28 cellular contexts compared by ENCODE assay signal in genomic region chr12:56785141-56785865, GRCh38. TPM values are rescaled to one million over a fixed set of nuclear protein-coding genes. Genes with fewer than 3 reads are reported as not detected.
"Had no signal": no experiment of that assay in that cellular context is flagged by ENCODE, and none has a peak within 500 bp of the region (broad histone marks: within the 10 kb centered on the region; RNA-seq: fewer than 3 reads in every experiment).

No MANE protein-coding gene starts in this region.

- DNase-seq: activated CD4-positive, alpha-beta memory T cell treated with anti-CD3 and anti-CD28 coated beads for 36 hours; activated CD4-positive, alpha-beta T cell treated with anti-CD3 and anti-CD28 coated beads for 36 hours; activated CD4-positive, alpha-beta T cell treated with anti-CD3 and anti-CD28 coated beads, Interleukin-2, amount 10 ng/mL, durations not matched to agents 24 days and 14 days; activated CD4-positive, CD25-positive, alpha-beta regulatory T cell; activated CD4-positive, CD25-positive, alpha-beta regulatory T cell treated with anti-CD3 and anti-CD28 coated beads, Interleukin-2, amount 50 U/mL, for 72 hours; activated CD8-positive, alpha-beta memory T cell treated with anti-CD3 and anti-CD28 coated beads, Interleukin-2, amount 50 U/mL, for 4 hours; activated CD8-positive, alpha-beta T cell treated with anti-CD3 and anti-CD28 coated beads, Interleukin-2, amount 10 ng/mL, durations not matched to agents 7 days and 5 days; activated gamma-delta T cell; activated naive CD4-positive, alpha-beta T cell; activated naive CD4-positive, alpha-beta T cell treated with anti-CD3 and anti-CD28 coated beads, Interleukin-2, amount 10 ng/mL, durations not matched to agents 7 days and 5 days; activated T-cell treated with anti-CD3 and anti-CD28 coated beads, Interleukin-2, amount 50 U/mL, for 24 hours; activated T-cell treated with anti-CD3 and anti-CD28 coated beads, Interleukin-2, amount 50 U/mL, for 72 hours; amygdala; aorta; body of pancreas; central memory CD4-positive, alpha-beta T cell; cerebellar nuclear complex; colonic mucosa; effector CD8-positive, alpha-beta T cell; foreskin keratinocyte; gastrocnemius medialis; glutamatergic neuron; heart left ventricle; T-helper 2 cell had no signal

- H3K27ac ChIP-seq: body of pancreas, cardiac muscle cell, colonic mucosa, esophagus muscularis mucosa, foreskin keratinocyte, gastrocnemius medialis, heart left ventricle had no signal

- H3K36me3 Mint-ChIP-seq: activated CD4-positive, alpha-beta memory T cell treated with anti-CD3 and anti-CD28 coated beads for 36 hours; activated CD8-positive, alpha-beta memory T cell treated with anti-CD3 and anti-CD28 coated beads, Interleukin-2, amount 10 ng/mL, durations not matched to agents 7 days and 5 days; activated naive CD4-positive, alpha-beta T cell treated with anti-CD3 and anti-CD28 coated beads, Interleukin-2, amount 10 ng/mL, durations not matched to agents 7 days and 5 days; activated naive CD8-positive, alpha-beta T cell had no signal

- H3K9me3 ChIP-seq: body of pancreas, colonic mucosa, esophagus muscularis mucosa, gastrocnemius medialis, heart left ventricle had no signal

- H3K27me3 Mint-ChIP-seq: activated CD4-positive, alpha-beta memory T cell treated with anti-CD3 and anti-CD28 coated beads for 36 hours; activated CD4-positive, alpha-beta T cell treated with anti-CD3 and anti-CD28 coated beads for 36 hours; activated CD4-positive, alpha-beta T cell treated with anti-CD3 and anti-CD28 coated beads, Interleukin-2, amount 10 ng/mL, durations not matched to agents 24 days and 14 days; activated CD8-positive, alpha-beta memory T cell treated with anti-CD3 and anti-CD28 coated beads, Interleukin-2, amount 10 ng/mL, durations not matched to agents 7 days and 5 days; activated naive CD4-positive, alpha-beta T cell treated with anti-CD3 and anti-CD28 coated beads, Interleukin-2, amount 10 ng/mL, durations not matched to agents 7 days and 5 days; activated naive CD8-positive, alpha-beta T cell; activated T-cell treated with anti-CD3 and anti-CD28 coated beads, Interleukin-2, amount 50 U/mL, for 24 hours had no signal

- H3K4me1 ChIP-seq: body of pancreas, colonic mucosa, esophagus muscularis mucosa, foreskin keratinocyte, gastrocnemius medialis, heart left ventricle had no signal

- H3K4me1 Mint-ChIP-seq: activated CD4-positive, alpha-beta T cell treated with anti-CD3 and anti-CD28 coated beads for 36 hours; activated CD4-positive, alpha-beta T cell treated with anti-CD3 and anti-CD28 coated beads, Interleukin-2, amount 10 ng/mL, durations not matched to agents 24 days and 14 days; activated CD8-positive, alpha-beta memory T cell treated with anti-CD3 and anti-CD28 coated beads, Interleukin-2, amount 10 ng/mL, durations not matched to agents 7 days and 5 days; activated naive CD4-positive, alpha-beta T cell treated with anti-CD3 and anti-CD28 coated beads, Interleukin-2, amount 10 ng/mL, durations not matched to agents 7 days and 5 days had no signal

- H3K9me3 Mint-ChIP-seq: activated CD4-positive, alpha-beta memory T cell treated with anti-CD3 and anti-CD28 coated beads for 36 hours; activated CD4-positive, alpha-beta T cell treated with anti-CD3 and anti-CD28 coated beads, Interleukin-2, amount 10 ng/mL, durations not matched to agents 24 days and 14 days; activated T-cell treated with anti-CD3 and anti-CD28 coated beads, Interleukin-2, amount 50 U/mL, for 24 hours; activated T-cell treated with anti-CD3 and anti-CD28 coated beads, Interleukin-2, amount 50 U/mL, for 72 hours had no signal

- ATAC-seq: activated CD4-positive, alpha-beta T cell treated with anti-CD3 and anti-CD28 coated beads for 36 hours; activated CD8-positive, alpha-beta memory T cell treated with anti-CD3 and anti-CD28 coated beads, Interleukin-2, amount 10 ng/mL, durations not matched to agents 7 days and 5 days; activated CD8-positive, alpha-beta T cell treated with anti-CD3 and anti-CD28 coated beads, Interleukin-2, amount 10 ng/mL, durations not matched to agents 7 days and 5 days; activated T-cell treated with anti-CD3 and anti-CD28 coated beads, Interleukin-2, amount 50 U/mL, for 72 hours; body of pancreas; foreskin keratinocyte; gastrocnemius medialis; heart left ventricle had no signal

- H3K4me3 ChIP-seq: body of pancreas, cardiac muscle cell, colonic mucosa, esophagus muscularis mucosa, gastrocnemius medialis, heart left ventricle had no signal

- H3K4me3 Mint-ChIP-seq: activated CD4-positive, alpha-beta memory T cell treated with anti-CD3 and anti-CD28 coated beads for 36 hours; activated CD4-positive, alpha-beta T cell treated with anti-CD3 and anti-CD28 coated beads for 36 hours; activated CD4-positive, alpha-beta T cell treated with anti-CD3 and anti-CD28 coated beads, Interleukin-2, amount 10 ng/mL, durations not matched to agents 24 days and 14 days; activated CD8-positive, alpha-beta memory T cell treated with anti-CD3 and anti-CD28 coated beads, Interleukin-2, amount 10 ng/mL, durations not matched to agents 7 days and 5 days; activated CD8-positive, alpha-beta T cell treated with anti-CD3 and anti-CD28 coated beads, Interleukin-2, amount 10 ng/mL, durations not matched to agents 7 days and 5 days; activated naive CD4-positive, alpha-beta T cell treated with anti-CD3 and anti-CD28 coated beads, Interleukin-2, amount 10 ng/mL, durations not matched to agents 7 days and 5 days; activated naive CD8-positive, alpha-beta T cell; activated T-cell treated with anti-CD3 and anti-CD28 coated beads, Interleukin-2, amount 50 U/mL, for 24 hours; activated T-cell treated with anti-CD3 and anti-CD28 coated beads, Interleukin-2, amount 50 U/mL, for 72 hours had no signal

- H3K27ac Mint-ChIP-seq: activated CD4-positive, alpha-beta memory T cell treated with anti-CD3 and anti-CD28 coated beads for 36 hours; activated CD4-positive, alpha-beta T cell treated with anti-CD3 and anti-CD28 coated beads for 36 hours; activated CD4-positive, alpha-beta T cell treated with anti-CD3 and anti-CD28 coated beads, Interleukin-2, amount 10 ng/mL, durations not matched to agents 24 days and 14 days; activated CD8-positive, alpha-beta memory T cell treated with anti-CD3 and anti-CD28 coated beads, Interleukin-2, amount 10 ng/mL, durations not matched to agents 7 days and 5 days; activated CD8-positive, alpha-beta T cell treated with anti-CD3 and anti-CD28 coated beads, Interleukin-2, amount 10 ng/mL, durations not matched to agents 7 days and 5 days; activated naive CD4-positive, alpha-beta T cell treated with anti-CD3 and anti-CD28 coated beads, Interleukin-2, amount 10 ng/mL, durations not matched to agents 7 days and 5 days; activated naive CD8-positive, alpha-beta T cell; activated T-cell treated with anti-CD3 and anti-CD28 coated beads, Interleukin-2, amount 50 U/mL, for 24 hours; activated T-cell treated with anti-CD3 and anti-CD28 coated beads, Interleukin-2, amount 50 U/mL, for 72 hours had no signal

- H3K36me3 ChIP-seq: cardiac muscle cell, colonic mucosa, esophagus muscularis mucosa, gastrocnemius medialis, heart left ventricle had no signal

- H3K27me3 ChIP-seq: body of pancreas, cardiac muscle cell, colonic mucosa, esophagus muscularis mucosa, foreskin keratinocyte, gastrocnemius medialis, heart left ventricle had no signal

RNA-seq across cellular contexts. Expression of gene HSD17B6, which starts 22.2 kb away (rescaled TPM):
- polyA plus RNA-seq: cardiac muscle cell had no signal
